Comparison of ENCODE assay signal across 16 cellular contexts in the genomic region with DNA sequence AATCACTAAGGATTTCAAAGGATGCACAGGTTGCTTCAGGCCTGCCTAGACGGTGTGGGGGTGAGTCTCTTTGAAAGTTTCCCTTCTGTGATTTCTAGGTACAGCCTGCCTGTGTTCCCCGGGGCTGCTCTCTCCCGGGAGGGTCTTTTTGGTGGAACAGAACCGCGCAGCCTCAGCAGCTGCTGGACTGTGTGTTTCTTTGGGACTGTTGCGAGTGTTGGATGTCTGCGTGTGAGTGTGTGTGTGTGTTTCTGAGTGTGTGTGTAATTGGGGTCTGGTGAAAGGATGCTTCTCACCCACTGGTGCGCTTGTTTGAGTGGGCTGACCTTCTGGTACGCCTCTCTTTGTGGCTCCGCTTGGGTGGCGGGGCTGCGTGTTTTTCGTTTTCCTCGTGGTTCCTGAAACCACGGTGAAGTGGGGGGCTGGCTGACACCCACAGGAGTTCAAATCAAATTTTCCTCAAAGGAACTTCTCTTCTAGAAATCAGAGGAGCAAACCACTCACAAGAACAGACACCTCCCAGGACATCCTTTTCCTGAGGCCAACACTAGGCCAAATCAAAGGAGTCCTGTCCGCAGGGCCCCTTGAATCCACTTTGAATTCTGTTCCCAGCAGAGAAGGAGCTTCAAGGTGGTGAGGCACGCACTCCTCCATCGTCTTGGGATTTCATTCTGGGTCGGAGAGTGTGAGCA. TPM values are rescaled to one million over a fixed set of nuclear protein-coding genes. Genes with fewer than 3 reads are reported as not detected.
DNase-seq lines count a peak whose midpoint lies in the region; ATAC-seq and TF ChIP-seq lines count a peak whose summit lies in the region.
"Had no signal": no experiment of that assay in that cellular context is flagged by ENCODE, and none has a peak within 500 bp of the region (broad histone marks: within the 10 kb centered on the region; RNA-seq: fewer than 3 reads in every experiment).

No MANE protein-coding gene starts in this region.

- H3K27me3 ChIP-seq in right atrium auricular region (no peaks in the 10 kb centered on the region), upper lobe of right lung (no peaks in the 10 kb centered on the region)
- H3K27me3 ChIP-seq: BLaER1 treated with 17β-estradiol and CSF1 and Interleukin-3, amounts not matched to agents 10 nM and 100 nM had no signal

- H3K4me1 ChIP-seq in right atrium auricular region (peaks cover 0 to 8% of the 10 kb centered on the region in 2 donors), upper lobe of right lung (no peaks in the 10 kb centered on the region)
- H3K4me1 ChIP-seq: BLaER1 treated with 17β-estradiol and CSF1 and Interleukin-3, amounts not matched to agents 10 nM and 100 nM had no signal

- H3K27ac ChIP-seq in right atrium auricular region, result no peak overlapping the region
- H3K27ac ChIP-seq in upper lobe of right lung, result no peak overlapping the region
- H3K27ac ChIP-seq: BLaER1 treated with 17β-estradiol and CSF1 and Interleukin-3, amounts not matched to agents 10 nM and 100 nM had no signal

- H3K9me3 Mint-ChIP-seq in activated T-helper 2 cell treated with anti-CD3 and anti-CD28 coated beads, Interferon-gamma antibody, Interleukin-2, Interleukin-4, amounts not matched to agents 10 μg/mL and 5 μg/mL and 100 μg/mL, durations not matched to agents 14 hours and 24 hours and 36 hours, result peaks cover 50% of the 10 kb centered on the region
- H3K9me3 Mint-ChIP-seq: CD8-positive, alpha-beta T cell had no signal

- no peaks in the 10 kb centered on the region for H3K27me3 Mint-ChIP-seq in activated T-helper 2 cell treated with anti-CD3 and anti-CD28 coated beads, Interferon-gamma antibody, Interleukin-2, Interleukin-4, amounts not matched to agents 10 μg/mL and 5 μg/mL and 100 μg/mL, durations not matched to agents 14 hours and 24 hours and 36 hours (ENCODE audit: low read depth)

- no peak for ATAC-seq in upper lobe of right lung
- ATAC-seq: CD8-positive, alpha-beta T cell had no signal

- H3K36me3 Mint-ChIP-seq in activated T-helper 2 cell treated with anti-CD3 and anti-CD28 coated beads, Interferon-gamma antibody, Interleukin-2, Interleukin-4, amounts not matched to agents 10 μg/mL and 5 μg/mL and 100 μg/mL, durations not matched to agents 14 hours and 24 hours and 36 hours (ENCODE audit: low read depth), result no peaks in the 10 kb centered on the region
- H3K36me3 Mint-ChIP-seq: CD8-positive, alpha-beta T cell had no signal

- H3K9me3 ChIP-seq in right atrium auricular region, result no peaks in the 10 kb centered on the region
- no peaks in the 10 kb centered on the region for H3K9me3 ChIP-seq in upper lobe of right lung

- no peak overlapping the region for H3K27ac Mint-ChIP-seq in activated T-helper 2 cell treated with anti-CD3 and anti-CD28 coated beads, Interferon-gamma antibody, Interleukin-2, Interleukin-4, amounts not matched to agents 10 μg/mL and 5 μg/mL and 100 μg/mL, durations not matched to agents 14 hours and 24 hours and 36 hours
- H3K27ac Mint-ChIP-seq: CD8-positive, alpha-beta T cell had no signal

- H3K36me3 ChIP-seq in right atrium auricular region (no peaks in the 10 kb centered on the region), upper lobe of right lung (no peaks in the 10 kb centered on the region)
- H3K36me3 ChIP-seq: BLaER1 treated with 17β-estradiol and CSF1 and Interleukin-3, amounts not matched to agents 10 nM and 100 nM had no signal

- no peak overlapping the region for H3K4me3 Mint-ChIP-seq in activated T-helper 2 cell treated with anti-CD3 and anti-CD28 coated beads, Interferon-gamma antibody, Interleukin-2, Interleukin-4, amounts not matched to agents 10 μg/mL and 5 μg/mL and 100 μg/mL, durations not matched to agents 14 hours and 24 hours and 36 hours (ENCODE audit: low read depth)
- H3K4me3 Mint-ChIP-seq: CD8-positive, alpha-beta T cell had no signal

- DNase-seq in right atrium auricular region (ENCODE audit: low spot score) (peak; percentile 40), cardiac septum (ENCODE audit: low spot score) (no peak), mesenteric fat pad (ENCODE audit: low spot score) (peak; percentile 81), upper lobe of right lung (no peak), NCI-H146 treated with DMSO at 0.1 percent for 48 hours (lab: John Stamatoyannopoulos, UW; ENCODE audit: unreplicated experiment) (no peak)
- DNase-seq in activated T-helper 2 cell treated with anti-CD3 and anti-CD28 coated beads, Interferon-gamma antibody, Interleukin-2, Interleukin-4, amounts not matched to agents 10 μg/mL and 5 μg/mL and 100 μg/mL, durations not matched to agents 14 hours and 24 hours and 36 hours (ENCODE audit: low spot score), result peak; percentile 1
- no peak for DNase-seq in stimulated activated CD4-positive, alpha-beta T cell treated with anti-CD3 and anti-CD28 coated beads, Interleukin-4, amount 100 ng/mL, for 1 hour
- DNase-seq: DMS79, MM.1S, NCI-H1105, NCI-H1694, NCI-H510A, NCI-H748 treated with DMSO at 0.1 percent for 48 hours, Right ventricle myocardium superior had no signal

- TF ChIP-seq CTCF in right atrium auricular region (IDR thresholded peaks at IDR 0.05), result no peak
- no peak for TF ChIP-seq CTCF in upper lobe of right lung (IDR thresholded peaks at IDR 0.05)

- intact Hi-C loops in cardiac septum (cut with DNase I), result no loop called here
- intact Hi-C loops in activated T-helper 2 cell treated with anti-CD3 and anti-CD28 coated beads, Interferon-gamma antibody, Interleukin-2, Interleukin-4, amounts not matched to agents 10 μg/mL and 5 μg/mL and 100 μg/mL, durations not matched to agents 14 hours and 24 hours and 36 hours (cut with micrococcal nuclease), result no loop called here
- intact Hi-C loops in upper lobe of right lung (cut with DNase I), result no loop called here

- no peak overlapping the region for H3K4me3 ChIP-seq in right atrium auricular region
- H3K4me3 ChIP-seq in upper lobe of right lung, result no peak overlapping the region
- H3K4me3 ChIP-seq: BLaER1 treated with 17β-estradiol and CSF1 and Interleukin-3, amounts not matched to agents 10 nM and 100 nM had no signal

- peaks cover 4% of the 10 kb centered on the region for H3K4me1 Mint-ChIP-seq in activated T-helper 2 cell treated with anti-CD3 and anti-CD28 coated beads, Interferon-gamma antibody, Interleukin-2, Interleukin-4, amounts not matched to agents 10 μg/mL and 5 μg/mL and 100 μg/mL, durations not matched to agents 14 hours and 24 hours and 36 hours (ENCODE audit: low read depth)

RNA-seq across cellular contexts. Expression of gene ZNF273, which starts 30.1 kb away (rescaled TPM):
- total RNA-seq in right atrium auricular region (1 to 10 TPM; 1.1 to 1.6 TPM), cardiac septum (3.0 TPM), mesenteric fat pad (2.1 TPM), upper lobe of right lung (2.3 TPM)
- total RNA-seq in activated T-helper 2 cell treated with anti-CD3 and anti-CD28 coated beads, Interferon-gamma antibody, Interleukin-2, Interleukin-4, amounts not matched to agents 10 μg/mL and 5 μg/mL and 100 μg/mL, durations not matched to agents 14 hours and 24 hours and 36 hours, result 7.2 and 7.5 TPM in 2 replicates

Comparison
In these comparisons a context has a peak if more than half of its experiments do, and no peak if none do; other contexts are left out.
1. DNase-seq: peak in right atrium auricular region (single experiment), activated T-helper 2 cell treated with anti-CD3 and anti-CD28 coated beads, Interferon-gamma antibody, Interleukin-2, Interleukin-4, amounts not matched to agents 10 μg/mL and 5 μg/mL and 100 μg/mL, durations not matched to agents 14 hours and 24 hours and 36 hours (single experiment) and mesenteric fat pad (single experiment); none in cardiac septum (single experiment), upper lobe of right lung (single experiment), stimulated activated CD4-positive, alpha-beta T cell treated with anti-CD3 and anti-CD28 coated beads, Interleukin-4, amount 100 ng/mL, for 1 hour (single experiment) and NCI-H146 treated with DMSO at 0.1 percent for 48 hours (single experiment).